ENCODE assay signal across 8 cellular contexts in the genomic region with DNA sequence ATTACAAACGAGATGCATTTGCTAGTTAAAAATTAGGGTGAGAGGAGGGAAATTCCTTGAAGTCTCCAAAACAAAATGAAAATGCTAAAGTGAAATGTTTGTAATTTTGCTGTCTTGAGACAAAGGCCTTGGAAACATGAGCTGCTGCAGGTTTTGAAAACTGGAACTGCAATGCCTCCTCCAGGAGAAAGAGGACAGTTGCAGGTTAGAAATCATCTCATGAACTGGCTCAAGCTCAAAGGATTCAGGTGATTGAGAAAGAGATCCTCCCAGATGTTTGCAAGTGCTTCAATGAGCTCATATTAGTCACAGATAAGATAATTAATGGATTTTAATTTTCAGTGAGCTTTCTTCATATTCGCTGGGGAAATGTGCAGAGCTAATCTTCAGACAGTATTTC. TPM values are rescaled to one million over a fixed set of nuclear protein-coding genes. Genes with fewer than 3 reads are reported as not detected.
DNase-seq lines count a peak whose midpoint lies in the region; ATAC-seq and TF ChIP-seq lines count a peak whose summit lies in the region.
"Had no signal": no experiment of that assay in that cellular context is flagged by ENCODE, and none has a peak within 500 bp of the region (broad histone marks: within the 10 kb centered on the region; RNA-seq: fewer than 3 reads in every experiment).

No MANE protein-coding gene starts in this region.

- in situ Hi-C loops in GM13977 (cut with MboI; ENCODE audit: low pct_unique_long_range_greater_than_20kb, low sequenced_read_pairs, unreplicated experiment): loop anchor here (25.0 kb wide), 1 partner anchor 1188 kb away; no protein-coding TSS in a partner anchor

- H3K27ac ChIP-seq in psoas muscle: peak overlapping the region; percentile 36
- H3K27ac ChIP-seq: neutrophil had no signal

- no peaks in the 10 kb centered on the region for H3K9me3 ChIP-seq in psoas muscle
- H3K9me3 ChIP-seq: neutrophil had no signal

- no peak for DNase-seq in GM13977 (ENCODE audit: low spot score)
- peak; percentile 49 for DNase-seq in NCI-H2196 (lab: John Stamatoyannopoulos, UW; ENCODE audit: unreplicated experiment)
- peak; percentile 27 for DNase-seq in dermis blood vessel endothelial cell
- DNase-seq in psoas muscle: no peak
- DNase-seq in activated gamma-delta T cell (lab: John Stamatoyannopoulos, UW): no peak
- DNase-seq in SHP77 treated with DMSO at 0.1 percent for 48 hours (lab: John Stamatoyannopoulos, UW): no peak
- DNase-seq in activated T-cell treated with anti-CD3 and anti-CD28 coated beads for 4 hours: no peak

- peak in 2 of 4 donors; percentile 55 to 57 for ATAC-seq in psoas muscle

- peaks cover 0 to 14% (median 0%) of the 10 kb centered on the region in 3 donors for H3K27me3 ChIP-seq in psoas muscle (ENCODE audit: insufficient read depth in 3 of 3, low read length in 2 of 3)
- H3K27me3 ChIP-seq: neutrophil had no signal

- peaks cover 0 to 4% of the 10 kb centered on the region in 2 donors for H3K36me3 ChIP-seq in psoas muscle (ENCODE audit: insufficient read depth in 1 of 2, low read depth in 1 of 2)
- H3K36me3 ChIP-seq: neutrophil had no signal

- intact Hi-C loops in psoas muscle (cut with DNase I): no loop called here

- 16 to 39% (median 30%) methylated on average over 2 of the region's 2 CpGs for WGBS in psoas muscle, 3 donors

- no peak overlapping the region for H3K4me3 ChIP-seq in psoas muscle

- TF ChIP-seq CTCF in GM13977 (IDR thresholded peaks at IDR 0.05; ENCODE audit: extremely low read depth, insufficient read depth, missing control alignments) (peak; percentile 11), psoas muscle (IDR thresholded peaks at IDR 0.05) (peak; percentile 35)

- peaks cover 35% of the 10 kb centered on the region for H3K4me1 ChIP-seq in psoas muscle

RNA-seq across cellular contexts. Expression of a gene that starts 32.4 kb away (rescaled TPM):
- not detected in 2 replicates for total RNA-seq in dermis blood vessel endothelial cell
- 100 to 1,000 TPM; 273 to 863 (median 490) TPM for total RNA-seq in psoas muscle
- polyA plus RNA-seq in psoas muscle: 100 to 1,000 TPM; 207 to 471 (median 427) TPM

Comparison
In these comparisons a context has a peak if more than half of its experiments do, and no peak if none do; other contexts are left out.
1. DNase-seq: peak in NCI-H2196 (single experiment) and dermis blood vessel endothelial cell (single experiment); none in GM13977 (single experiment), psoas muscle (0 of 2), activated gamma-delta T cell (single experiment), SHP77 treated with DMSO at 0.1 percent for 48 hours (single experiment) and activated T-cell treated with anti-CD3 and anti-CD28 coated beads for 4 hours (single experiment).
2. RNA of a gene that starts 32.4 kb away (total RNA-seq): 273 to 863 TPM in psoas muscle; not detected in dermis blood vessel endothelial cell; every median in the first group is over 100 times any median in the second.